ENCODE assay signal across 8 cellular contexts in genomic region chr20:22586645-22587310, GRCh38.
DNase-seq lines count a peak whose midpoint lies in the region; FAIRE-seq and TF ChIP-seq lines count a peak whose summit lies in the region.

No MANE protein-coding gene starts in this region.

- H3K27me3 Mint-ChIP-seq in nephron (ENCODE audit: low read depth), result peaks cover 100% of the 10 kb centered on the region

- no peaks in the 10 kb centered on the region for H3K36me3 ChIP-seq in duodenal mucosa (ENCODE audit: control insufficient read depth in 1 of 2, insufficient read depth in 2 of 2, low read length in 2 of 2)

- peaks cover 0 to 7% of the 10 kb centered on the region in 2 donors for H3K4me1 ChIP-seq in duodenal mucosa (ENCODE audit: control insufficient read depth in 1 of 2, insufficient read depth in 2 of 2, low read length in 2 of 2)

- peaks cover under 1% of the 10 kb centered on the region for H3K36me3 Mint-ChIP-seq in nephron (ENCODE audit: low read depth)

- no peak overlapping the region for H3K9ac ChIP-seq in duodenal mucosa (ENCODE audit: low read depth in 1 of 2, low read length in 2 of 2)

- H3K27ac Mint-ChIP-seq in nephron, result no peak overlapping the region

- peak overlapping the region in 2 of 3 experiments; percentile 26 to 55 for H3K4me3 Mint-ChIP-seq in nephron

- in situ Hi-C loops in KBM-7 (cut with MboI; ENCODE audit: low pct_unique_long_range_greater_than_20kb, low sequenced_read_pairs), result no loop called here

- H3K4me3 ChIP-seq in duodenal mucosa (ENCODE audit: low read depth in 1 of 2, low read length in 2 of 2), result peak overlapping the region; percentile 17 to 43

- H3K4me1 Mint-ChIP-seq in nephron, result peaks cover 7% of the 10 kb centered on the region

- no peaks in the 10 kb centered on the region for H3K9me3 Mint-ChIP-seq in nephron

- H3K9me3 ChIP-seq in duodenal mucosa (ENCODE audit: control insufficient read depth in 1 of 2, low read length in 2 of 2), result no peaks in the 10 kb centered on the region

- DNase-seq in D721Med (ENCODE audit: insufficient read length, low spot score), result no peak
- DNase-seq in KBM-7, result peak; percentile 9
- DNase-seq in NCI-H2171 treated with DMSO at 0.1 percent for 48 hours (lab: John Stamatoyannopoulos, UW), result no peak
- no peak for DNase-seq in dedifferentiated amniotic fluid mesenchymal stem cell (ENCODE audit: extremely low spot score)
- no peak for DNase-seq in SIG-M5 (lab: John Stamatoyannopoulos, UW)
- no peak for DNase-seq in Kasumi-1 (lab: John Stamatoyannopoulos, UW)

- no peak overlapping the region for H3K27ac ChIP-seq in duodenal mucosa (ENCODE audit: low read depth, low read length)

- FAIRE-seq in D721Med (lab: Jason Lieb, UNC), result no peak

- peaks cover 45 to 63% of the 10 kb centered on the region in 2 donors for H3K27me3 ChIP-seq in duodenal mucosa (ENCODE audit: control insufficient read depth in 1 of 2, insufficient read depth in 2 of 2, low read length in 2 of 2)

- TF ChIP-seq CTCF in D721Med (IDR thresholded peaks at IDR 0.05; ENCODE audit: insufficient read depth, missing control alignments) (peak; percentile 22), nephron (IDR thresholded peaks at IDR 0.05; ENCODE audit: unreplicated experiment in 3 of 3) (peak; percentile 44 to 74 (median 47))
